Comparison of ENCODE assay signal across 9 cellular contexts in the genomic region with DNA sequence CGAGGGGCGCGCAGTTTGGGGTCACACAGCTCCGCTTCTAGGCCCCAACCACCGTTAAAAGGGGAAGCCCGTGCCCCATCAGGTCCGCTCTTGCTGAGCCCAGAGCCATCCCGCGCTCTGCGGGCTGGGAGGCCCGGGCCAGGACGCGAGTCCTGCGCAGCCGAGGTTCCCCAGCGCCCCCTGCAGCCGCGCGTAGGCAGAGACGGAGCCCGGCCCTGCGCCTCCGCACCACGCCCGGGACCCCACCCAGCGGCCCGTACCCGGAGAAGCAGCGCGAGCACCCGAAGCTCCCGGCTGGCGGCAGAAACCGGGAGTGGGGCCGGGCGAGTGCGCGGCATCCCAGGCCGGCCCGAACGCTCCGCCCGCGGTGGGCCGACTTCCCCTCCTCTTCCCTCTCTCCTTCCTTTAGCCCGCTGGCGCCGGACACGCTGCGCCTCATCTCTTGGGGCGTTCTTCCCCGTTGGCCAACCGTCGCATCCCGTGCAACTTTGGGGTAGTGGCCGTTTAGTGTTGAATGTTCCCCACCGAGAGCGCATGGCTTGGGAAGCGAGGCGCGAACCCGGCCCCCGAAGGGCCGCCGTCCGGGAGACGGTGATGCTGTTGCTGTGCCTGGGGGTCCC. TPM values are rescaled to one million over a fixed set of nuclear protein-coding genes. Genes with fewer than 3 reads are reported as not detected.
DNase-seq lines count a peak whose midpoint lies in the region; ATAC-seq and TF ChIP-seq lines count a peak whose summit lies in the region.
"Had no signal": no experiment of that assay in that cellular context is flagged by ENCODE, and none has a peak within 500 bp of the region (broad histone marks: within the 10 kb centered on the region; RNA-seq: fewer than 3 reads in every experiment).

Gene ITGA4 (plus strand): TSS at position 266 of the 620 bp plus-strand sequence. CDS start 269 bp downstream, at position 535.

- WGBS in esophagus squamous epithelium, 2 donors, result 0 to 2% methylated on average over 7 to 9 of the region's 67 CpGs

- TF ChIP-seq CTCF in AG04450 (IDR thresholded peaks at IDR 0.05; ENCODE audit: low read depth, low read length) (peak; percentile 74), esophagus squamous epithelium (IDR thresholded peaks at IDR 0.05) (peak; percentile 46 to 70 (median 60))

- H3K4me1 Mint-ChIP-seq in natural killer cell treated with Interleukin-12 subunit alpha and Interleukin-12 subunit beta and Interleukin-15 and Interleukin-18, amount 100 ng/mL, for 72 hours (ENCODE audit: low read depth in 2 of 2), result peaks cover 61 to 70% of the 10 kb centered on the region in 2 donors
- H3K4me1 Mint-ChIP-seq in stimulated activated naive CD8-positive, alpha-beta T cell treated with anti-CD3 and anti-CD28 coated beads, Interleukin-15, Interleukin-2, amounts not matched to agents 100 ng/mL and 50 ng/mL, for 24 hours (ENCODE audit: low read depth), result peaks cover 56% of the 10 kb centered on the region

- peaks cover 6 to 23% (median 7%) of the 10 kb centered on the region in 3 donors for H3K4me1 ChIP-seq in esophagus squamous epithelium

- no peaks in the 10 kb centered on the region for H3K9me3 Mint-ChIP-seq in natural killer cell treated with Interleukin-12 subunit alpha and Interleukin-12 subunit beta and Interleukin-15 and Interleukin-18, amount 100 ng/mL, for 72 hours
- H3K9me3 Mint-ChIP-seq in stimulated activated naive CD8-positive, alpha-beta T cell treated with anti-CD3 and anti-CD28 coated beads, Interleukin-15, Interleukin-2, amounts not matched to agents 100 ng/mL and 50 ng/mL, for 24 hours, result no peaks in the 10 kb centered on the region

- CTCF ChIA-PET in AG04450 (lab: Charles Lee), result interaction anchor here (0.6 to 3.7 kb wide), 31 partner anchors 10 to 1333 kb away, joined by 3 to 50 read pairs (median 4); no protein-coding TSS in a partner anchor

- peak within 1 kb of the TSS; percentile 96 for H3K4me3 Mint-ChIP-seq in natural killer cell treated with Interleukin-12 subunit alpha and Interleukin-12 subunit beta and Interleukin-15 and Interleukin-18, amount 100 ng/mL, for 72 hours
- H3K4me3 Mint-ChIP-seq in stimulated activated naive CD8-positive, alpha-beta T cell treated with anti-CD3 and anti-CD28 coated beads, Interleukin-15, Interleukin-2, amounts not matched to agents 100 ng/mL and 50 ng/mL, for 24 hours, result peak within 1 kb of the TSS; percentile 92

- TF ChIP-seq POLR2A in GM18526 (IDR thresholded peaks at IDR 0.05; ENCODE audit: extremely low read depth, insufficient read length) (peak; percentile 55), esophagus squamous epithelium (IDR thresholded peaks at IDR 0.05) (peak in 1 of 4 donors; percentile 51)

- POLR2A ChIA-PET in AG04450 (lab: Yijun Ruan, JAX), result interaction anchor here (1.2 kb wide), 1 partner anchor 11 kb away, joined by 4 read pairs; no protein-coding TSS in a partner anchor

- intact Hi-C loops in esophagus squamous epithelium (cut with DNase I), result no loop called here

- H3K9me3 ChIP-seq in AG04450 (ENCODE audit: control insufficient read depth, insufficient read depth, low read length) (no peaks in the 10 kb centered on the region), esophagus squamous epithelium (no peaks in the 10 kb centered on the region)

- peak within 1 kb of the TSS; percentile 31 for H3K27ac ChIP-seq in AG04450 (ENCODE audit: low read depth, low read length)
- H3K27ac ChIP-seq in esophagus squamous epithelium, result peak within 1 kb of the TSS; percentile 54 to 85 (median 72)

- peak; percentile 35 for ATAC-seq in HG03060 (IDR thresholded peaks at IDR 0.05; ENCODE audit: low read depth, unreplicated experiment)
- peak; percentile 91 to 93 for ATAC-seq in natural killer cell treated with Interleukin-12 subunit alpha and Interleukin-12 subunit beta and Interleukin-15 and Interleukin-18, amount 100 ng/mL, for 72 hours
- ATAC-seq: Panc1 had no signal

- H3K36me3 Mint-ChIP-seq in natural killer cell treated with Interleukin-12 subunit alpha and Interleukin-12 subunit beta and Interleukin-15 and Interleukin-18, amount 100 ng/mL, for 72 hours, result peaks cover 20% of the 10 kb centered on the region
- H3K36me3 Mint-ChIP-seq in stimulated activated naive CD8-positive, alpha-beta T cell treated with anti-CD3 and anti-CD28 coated beads, Interleukin-15, Interleukin-2, amounts not matched to agents 100 ng/mL and 50 ng/mL, for 24 hours (ENCODE audit: low read depth), result peaks cover 26% of the 10 kb centered on the region

- DNase-seq in AG04450 (ENCODE audit: low read depth, low spot score), result peak; percentile 34
- DNase-seq in NK-92 treated with Interleukin-12 subunit alpha and Interleukin-12 subunit beta, amount 100 ng/mL, for 24 hours (lab: John Stamatoyannopoulos, UW), result peak; percentile 89
- DNase-seq in activated T-cell treated with anti-CD3 and anti-CD28 coated beads for 1 hour (ENCODE audit: low read depth), result peak; percentile 78
- DNase-seq in esophagus squamous epithelium (lab: John Stamatoyannopoulos, UW), result peak; percentile 5
- peak; percentile 90 for DNase-seq in natural killer cell treated with Interleukin-12 subunit alpha and Interleukin-12 subunit beta and Interleukin-15 and Interleukin-18, amount 100 ng/mL, for 72 hours (ENCODE audit: low spot score)

- H3K27me3 Mint-ChIP-seq in natural killer cell treated with Interleukin-12 subunit alpha and Interleukin-12 subunit beta and Interleukin-15 and Interleukin-18, amount 100 ng/mL, for 72 hours, result no peaks in the 10 kb centered on the region
- H3K27me3 Mint-ChIP-seq in stimulated activated naive CD8-positive, alpha-beta T cell treated with anti-CD3 and anti-CD28 coated beads, Interleukin-15, Interleukin-2, amounts not matched to agents 100 ng/mL and 50 ng/mL, for 24 hours, result no peaks in the 10 kb centered on the region

- H3K27ac Mint-ChIP-seq in natural killer cell treated with Interleukin-12 subunit alpha and Interleukin-12 subunit beta and Interleukin-15 and Interleukin-18, amount 100 ng/mL, for 72 hours, result peak within 1 kb of the TSS; percentile 94 to 97
- H3K27ac Mint-ChIP-seq in stimulated activated naive CD8-positive, alpha-beta T cell treated with anti-CD3 and anti-CD28 coated beads, Interleukin-15, Interleukin-2, amounts not matched to agents 100 ng/mL and 50 ng/mL, for 24 hours, result peak within 1 kb of the TSS; percentile 98

- H3K36me3 ChIP-seq in esophagus squamous epithelium, result no peaks in the 10 kb centered on the region

- H3K4me3 ChIP-seq in AG04450 (ENCODE audit: low read depth, low read length) (peak within 1 kb of the TSS; percentile 74), esophagus squamous epithelium (peak within 1 kb of the TSS; percentile 25 to 77 (median 50))

- H3K27me3 ChIP-seq in AG04450 (ENCODE audit: control insufficient read depth, insufficient read depth, low read length), result no peaks in the 10 kb centered on the region
- peaks cover 0 to 32% (median 0%) of the 10 kb centered on the region in 4 donors for H3K27me3 ChIP-seq in esophagus squamous epithelium

RNA-seq across cellular contexts. Expression of gene ITGA4, which starts in this region (rescaled TPM):
- polyA plus RNA-seq in AG04450 (2011; rRNA removed), result 10.6 and 16.7 TPM in 2 replicates
- 9.0 and 25.2 TPM in 2 replicates for polyA minus RNA-seq in AG04450 (2011; rRNA and poly(A)+ RNA removed)
- 1 to 10 TPM; 1.6 to 9.0 (median 6.4) TPM for total RNA-seq in esophagus squamous epithelium
- total RNA-seq in natural killer cell treated with Interleukin-12 subunit alpha and Interleukin-12 subunit beta and Interleukin-15 and Interleukin-18, amount 100 ng/mL, for 72 hours, result 100 to 1,000 TPM in 1 of 2 donors, 10 to 100 TPM in 1; 52.1 to 147 TPM

Comparison
In these comparisons a context has a peak if more than half of its experiments do, and no peak if none do; other contexts are left out.
1. Peak in every context shown above with its lines: DNase-seq, ATAC-seq, H3K4me3 ChIP-seq and H3K27ac ChIP-seq.
2. RNA of gene ITGA4 (total RNA-seq): 52.1 to 147 TPM in natural killer cell treated with Interleukin-12 subunit alpha and Interleukin-12 subunit beta and Interleukin-15 and Interleukin-18, amount 100 ng/mL, for 72 hours; 1.6 to 9.0 TPM in esophagus squamous epithelium; every median in the first group is over 4 times any median in the second.
3. DNase-seq: peak in every context shown above with its lines; median percentile 90 in natural killer cell treated with Interleukin-12 subunit alpha and Interleukin-12 subunit beta and Interleukin-15 and Interleukin-18, amount 100 ng/mL, for 72 hours; 89 in NK-92 treated with Interleukin-12 subunit alpha and Interleukin-12 subunit beta, amount 100 ng/mL, for 24 hours; 78 in activated T-cell treated with anti-CD3 and anti-CD28 coated beads for 1 hour; 34 in AG04450; 5 in esophagus squamous epithelium.